In genomic region chr11:132035736-132036135, GRCh38 we compare ENCODE assay signal across 28 cellular contexts.
"Had no signal": no experiment of that assay in that cellular context is flagged by ENCODE, and none has a peak within 500 bp of the region (broad histone marks: within the 10 kb centered on the region; RNA-seq: fewer than 3 reads in every experiment).

No MANE protein-coding gene starts in this region.

- ATAC-seq: foreskin keratinocyte; heart right ventricle; left lobe of liver; naive thymus-derived CD4-positive, alpha-beta T cell; psoas muscle; right cardiac atrium; stimulated activated effector memory CD8-positive, alpha-beta T cell treated with anti-CD3 and anti-CD28 coated beads, Interleukin-12 subunit alpha, Interleukin-12 subunit beta, amount 100 ng/mL, for 72 hours had no signal

- H3K4me1 ChIP-seq: psoas muscle, stomach, thyroid gland, vagina had no signal

- H3K9me3 ChIP-seq: esophagus muscularis mucosa, heart right ventricle, ovary, psoas muscle, sigmoid colon, stomach, thyroid gland, vagina had no signal

- H3K27ac ChIP-seq: coronary artery, esophagus muscularis mucosa, foreskin keratinocyte, heart right ventricle, ovary, psoas muscle, sigmoid colon, stomach, thyroid gland, vagina had no signal

- FAIRE-seq: endothelial cell of umbilical vein, islet of Langerhans had no signal

- H3K27me3 ChIP-seq: esophagus muscularis mucosa, foreskin keratinocyte, heart right ventricle, ovary, sigmoid colon, stomach, thyroid gland, vagina had no signal

- DNase-seq: dermis blood vessel endothelial cell; effector memory CD4-positive, alpha-beta T cell; foreskin keratinocyte; glutamatergic neuron; heart right ventricle; hippocampal formation; midbrain; naive thymus-derived CD4-positive, alpha-beta T cell; nucleus accumbens; ovary; posterior cingulate gyrus; psoas muscle; right cardiac atrium; sigmoid colon; stimulated activated CD4-positive, alpha-beta T cell treated with anti-CD3 and anti-CD28 coated beads, Interleukin-2, amount 100 ng/mL, for 24 hours; stimulated activated CD4-positive, alpha-beta T cell treated with anti-CD3 and anti-CD28 coated beads, Interleukin-4, amount 100 ng/mL, for 24 hours; stimulated activated naive CD4-positive, alpha-beta T cell treated with Interleukin-2 at 50 U/mL for 16 hours; stomach; thyroid gland; trophoblast cell had no signal

- H3K4me3 ChIP-seq: coronary artery, esophagus muscularis mucosa, heart right ventricle, lung, ovary, psoas muscle, sigmoid colon, stomach, thyroid gland, vagina had no signal

- H3K36me3 ChIP-seq: esophagus muscularis mucosa, heart right ventricle, ovary, sigmoid colon, stomach, thyroid gland, vagina had no signal
